Comparison of ENCODE assay signal across 21 cellular contexts in genomic region chr14:76509291-76509690, GRCh38.
DNase-seq lines count a peak whose midpoint lies in the region; ATAC-seq, FAIRE-seq and TF ChIP-seq lines count a peak whose summit lies in the region.
"Had no signal": no experiment of that assay in that cellular context is flagged by ENCODE, and none has a peak within 500 bp of the region (broad histone marks: within the 10 kb centered on the region; RNA-seq: fewer than 3 reads in every experiment).

No MANE protein-coding gene starts in this region.

- WGBS in spleen, 5 donors = 57 to 82% (median 78%) methylated on average over 6 of the region's 6 CpGs
- WGBS in HepG2 (ENCODE audit: low lambda C conversion rate) = 5% methylated on average over 2 of the region's 6 CpGs

- POLR2A ChIA-PET in HepG2 (lab: Yijun Ruan, JAX) = no interaction called here

- TF ChIP-seq RAD21 in HepG2 (CRISPR knock-in tag; IDR thresholded peaks at IDR 0.05) = no peak

- BruUV-seq in HepG2 (replicated peaks; lab: Mats Ljungman, UMichigan) = no TSS peak

- no peaks in the 10 kb centered on the region for H3K9me3 ChIP-seq in kidney (ENCODE audit: control insufficient read depth in 1 of 2, low read length in 2 of 2)
- no peaks in the 10 kb centered on the region for H3K9me3 ChIP-seq in spleen
- H3K9me3 ChIP-seq in HepG2 (ENCODE audit: low read length) = no peaks in the 10 kb centered on the region
- H3K9me3 ChIP-seq: Caco-2 had no signal

- H2AFZ ChIP-seq in HepG2 (ENCODE audit: low read length) = no peak overlapping the region

- H3K79me2 ChIP-seq in HepG2 (ENCODE audit: insufficient read depth, low read length) = no peaks in the 10 kb centered on the region

- CTCF ChIA-PET in HepG2 (lab: Yijun Ruan, JAX; ENCODE audit: low intra/inter-chr PET ratio, low total read pairs) = no interaction called here

- TF ChIP-seq CTCF in kidney (IDR thresholded peaks at IDR 0.05; ENCODE audit: borderline replicate concordance, extremely low read depth, insufficient read depth) (no peak), spleen (IDR thresholded peaks at IDR 0.05 in 8 of 11, conservative IDR thresholded peaks at IDR 0.05 in 3 of 11) (no peak), HepG2 (CRISPR knock-in tag; IDR thresholded peaks at IDR 0.05) (no peak)

- H4K20me1 ChIP-seq in HepG2 (ENCODE audit: insufficient read depth, low read length) = no peaks in the 10 kb centered on the region

- intact Hi-C loops in kidney (cut with DNase I) = no loop called here
- intact Hi-C loops in spleen (cut with DNase I; ENCODE audit: low total_unique reads) = loop anchor here (10.0 kb wide), 1 partner anchor 136 kb away; no protein-coding TSS in a partner anchor
- intact Hi-C loops in HepG2 (cut with micrococcal nuclease; ENCODE audit: unreplicated experiment) = no loop called here

- no peak for TF ChIP-seq EP300 in HepG2 (IDR thresholded peaks at IDR 0.05; ENCODE audit: low read depth in 2 of 2, low read length in 2 of 2)
- TF ChIP-seq EP300 in HepG2 (CRISPR knock-in tag; IDR thresholded peaks at IDR 0.05; ENCODE audit: borderline replicate concordance) = no peak

- in situ Hi-C loops in HepG2 (cut with HindIII; ENCODE audit: extremely low pct_ligation_motif_present, low pct_unique_long_range_greater_than_20kb) = no loop called here

- H3K27ac ChIP-seq in kidney (ENCODE audit: low read depth in 2 of 2, low read length in 2 of 2) (no peak overlapping the region), spleen (no peak overlapping the region), HepG2 (ENCODE audit: extremely low read length, insufficient read depth, low read length) (no peak overlapping the region)
- H3K27ac ChIP-seq: 22Rv1 had no signal

- no peak for FAIRE-seq in kidney (lab: Jason Lieb, UNC)
- FAIRE-seq in HepG2 (lab: Jason Lieb, UNC) = no peak
- FAIRE-seq: GM19239 had no signal

- H3K9ac ChIP-seq in kidney (ENCODE audit: low read length in 2 of 2) = no peak overlapping the region
- H3K9ac ChIP-seq in HepG2 (ENCODE audit: insufficient read depth, low read depth, low read length) = no peak overlapping the region

- H3K4me1 ChIP-seq in kidney (ENCODE audit: control insufficient read depth in 1 of 2, insufficient read depth in 1 of 2, low read depth in 1 of 2, low read length in 2 of 2) (no peaks in the 10 kb centered on the region), spleen (peaks cover 0 to 14% (median 0%) of the 10 kb centered on the region in 6 donors), HepG2 (ENCODE audit: insufficient read depth, low read length) (0 out of 2 replicates have a peak, but pooled peaks cover 8% of the 10 kb centered on the region)
- H3K4me1 ChIP-seq: Caco-2 had no signal

- no peak for ATAC-seq in GM18870 (IDR thresholded peaks at IDR 0.05; ENCODE audit: unreplicated experiment)
- no peak for ATAC-seq in HepG2

- H3K4me2 ChIP-seq in HepG2 (ENCODE audit: low read depth, low read length) = no peak overlapping the region

- H3K4me3 ChIP-seq in kidney (ENCODE audit: low read length in 2 of 2) = no peak overlapping the region
- no peak overlapping the region for H3K4me3 ChIP-seq in spleen
- H3K4me3 ChIP-seq in HepG2 (replicated peaks in 1 of 3; ENCODE audit: insufficient read depth in 1 of 3, low read depth in 2 of 3, low read length in 3 of 3) = no peak overlapping the region

- TF ChIP-seq POLR2A in spleen (IDR thresholded peaks at IDR 0.05) = no peak
- no peak for TF ChIP-seq POLR2A in HepG2 (IDR thresholded peaks at IDR 0.05; ENCODE audit: insufficient read depth in 1 of 2, low read depth in 2 of 2, low read length in 2 of 2)

- H3K36me3 ChIP-seq in kidney (ENCODE audit: control insufficient read depth in 1 of 2, insufficient read depth in 2 of 2, low read length in 2 of 2) (no peaks in the 10 kb centered on the region), spleen (no peaks in the 10 kb centered on the region), HepG2 (replicated peaks in 1 of 2; ENCODE audit: control insufficient read depth in 1 of 2, insufficient read depth in 2 of 2, low read length in 2 of 2) (no peaks in the 10 kb centered on the region)

- H3K27me3 ChIP-seq in spleen (replicated peaks in 1 of 7) (peaks cover 0 to 42% (median 0%) of the 10 kb centered on the region in 7 donors), HepG2 (ENCODE audit: control insufficient read depth in 1 of 2, insufficient read depth in 2 of 2, low read length in 2 of 2) (peaks cover 0 to 13% of the 10 kb centered on the region in 2 experiments; a peak in 3 of 5 replicates)

- DNase-seq in DMS53 (lab: John Stamatoyannopoulos, UW) (peak; percentile 3), DMS53 treated with DMSO at 0.1 percent for 48 hours (lab: John Stamatoyannopoulos, UW; ENCODE audit: unreplicated experiment) (no peak), NCI-H1694 (lab: John Stamatoyannopoulos, UW) (peak; percentile 31), kidney (peak; percentile 48), spleen (peak; percentile 52), NCI-H510A treated with DMSO at 0.1 percent for 48 hours (lab: John Stamatoyannopoulos, UW) (no peak), HepG2 (ENCODE audit: low spot score) (no peak)
- DNase-seq: Caco-2; CD4-positive, alpha-beta T cell; GF-D8; KG1; NCI-H1417; NCI-H1930; NCI-H2171 treated with DMSO at 0.1 percent for 48 hours; NCI-H69; OCI-M1; SHP77; T-helper 1 cell had no signal

TF ChIP-seq in HepG2, 621 proteins besides CTCF, POLR2A, EP300 and RAD21:
- TF ChIP-seq ZNF570 (CRISPR knock-in tag; IDR thresholded peaks at IDR 0.05; ENCODE audit: borderline replicate concordance) (no peak), ZKSCAN5 (CRISPR knock-in tag; IDR thresholded peaks at IDR 0.05) (no peak), ZNF773 (CRISPR knock-in tag; IDR thresholded peaks at IDR 0.05; ENCODE audit: borderline replicate concordance) (no peak), MYC (CRISPR knock-in tag; IDR thresholded peaks at IDR 0.05; ENCODE audit: borderline replicate concordance) (no peak), ZNF619 (CRISPR knock-in tag; IDR thresholded peaks at IDR 0.05) (no peak), RXRB (CRISPR knock-in tag; IDR thresholded peaks at IDR 0.05; ENCODE audit: borderline replicate concordance) (no peak), CREM (IDR thresholded peaks at IDR 0.05) (no peak), CREM (CRISPR knock-in tag; IDR thresholded peaks at IDR 0.05) (no peak), SSRP1 (CRISPR knock-in tag; IDR thresholded peaks at IDR 0.05) (no peak), ZNF589 (CRISPR knock-in tag; conservative IDR thresholded peaks at IDR 0.05) (no peak), SP1 (IDR thresholded peaks at IDR 0.05) (no peak), SP1 (CRISPR knock-in tag; IDR thresholded peaks at IDR 0.05) (no peak), MTF1 (CRISPR knock-in tag; IDR thresholded peaks at IDR 0.05) (no peak), EEA1 (CRISPR knock-in tag; IDR thresholded peaks at IDR 0.05; ENCODE audit: borderline replicate concordance) (no peak), TSC22D2 (CRISPR knock-in tag; IDR thresholded peaks at IDR 0.05; ENCODE audit: borderline replicate concordance) (no peak), ZNF160 (CRISPR knock-in tag; IDR thresholded peaks at IDR 0.05) (no peak)
- TF ChIP-seq, protein P1, sequence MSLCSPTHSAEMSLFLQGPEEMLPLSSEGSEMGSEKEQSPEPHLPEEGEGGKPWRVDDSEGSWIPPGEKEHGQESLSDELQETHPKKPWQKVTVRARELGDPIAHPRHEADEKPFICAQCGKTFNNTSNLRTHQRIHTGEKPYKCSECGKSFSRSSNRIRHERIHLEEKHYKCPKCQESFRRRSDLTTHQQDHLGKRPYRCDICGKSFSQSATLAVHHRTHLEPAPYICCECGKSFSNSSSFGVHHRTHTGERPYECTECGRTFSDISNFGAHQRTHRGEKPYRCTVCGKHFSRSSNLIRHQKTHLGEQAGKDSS (CRISPR knock-in tag; IDR thresholded peaks at IDR 0.05; ENCODE audit: borderline replicate concordance, low read depth) = no peak
TF ChIP-seq in HepG2: peak in this region for 0.

Comparison
In these comparisons a context has a peak if more than half of its experiments do, and no peak if none do; other contexts are left out.
1. DNase-seq: peak in DMS53 (single experiment), NCI-H1694 (single experiment), kidney (single experiment) and spleen (single experiment); none in DMS53 treated with DMSO at 0.1 percent for 48 hours (single experiment), NCI-H510A treated with DMSO at 0.1 percent for 48 hours (single experiment) and HepG2 (single experiment).